7 cellular contexts compared by ENCODE assay signal in genomic region chr15:75171408-75171807, GRCh38. TPM values are rescaled to one million over a fixed set of nuclear protein-coding genes. Genes with fewer than 3 reads are reported as not detected.
DNase-seq lines count a peak whose midpoint lies in the region; ATAC-seq and TF ChIP-seq lines count a peak whose summit lies in the region.

No MANE protein-coding gene starts in this region.

- no peak for TF ChIP-seq CTCF in GM12865 (IDR thresholded peaks at IDR 0.05; ENCODE audit: insufficient read depth, low read depth, low read length, missing control alignments)
- TF ChIP-seq CTCF in astrocyte of the spinal cord (IDR thresholded peaks at IDR 0.05; ENCODE audit: low read depth, low read length): no peak
- no peak for TF ChIP-seq CTCF in suprapubic skin (IDR thresholded peaks at IDR 0.05)

- DNase-seq in GM12865 (ENCODE audit: low read depth) (peak; percentile 73), NOMO-1 (lab: John Stamatoyannopoulos, UW; ENCODE audit: unreplicated experiment in 2 of 2) (peak; percentile 38 to 42), astrocyte of the spinal cord (ENCODE audit: low read depth, low spot score) (peak; percentile 83), renal cortical epithelial cell (ENCODE audit: low read depth) (peak; percentile 63), suprapubic skin (ENCODE audit: low spot score in 2 of 2) (no peak)

- ATAC-seq in GM19463 (IDR thresholded peaks at IDR 0.05; ENCODE audit: unreplicated experiment) (no peak), HG03159 (IDR thresholded peaks at IDR 0.05; ENCODE audit: unreplicated experiment) (no peak)

- peaks cover 14% of the 10 kb centered on the region for H3K4me1 ChIP-seq in suprapubic skin

- 88% methylated on average over 5 of the region's 5 CpGs for WGBS in suprapubic skin

- H3K9me3 ChIP-seq in suprapubic skin: no peaks in the 10 kb centered on the region

- no peak for TF ChIP-seq EP300 in suprapubic skin (IDR thresholded peaks at IDR 0.05)

- in situ Hi-C loops in astrocyte of the spinal cord (cut with HindIII; ENCODE audit: low sequenced_read_pairs): no loop called here

- no peaks in the 10 kb centered on the region for H3K27me3 ChIP-seq in suprapubic skin

- TF ChIP-seq POLR2A in suprapubic skin (IDR thresholded peaks at IDR 0.05): no peak

- no peak overlapping the region for H3K4me3 ChIP-seq in GM12865 (ENCODE audit: low read depth, low read length)
- no peak overlapping the region for H3K4me3 ChIP-seq in astrocyte of the spinal cord (ENCODE audit: low read depth, low read length)
- no peak overlapping the region for H3K4me3 ChIP-seq in suprapubic skin

- no peak overlapping the region for H3K27ac ChIP-seq in suprapubic skin

- H3K36me3 ChIP-seq in suprapubic skin: no peaks in the 10 kb centered on the region

RNA-seq across cellular contexts. Expression of gene C15orf39, which starts 30.3 kb away (rescaled TPM):
- 1.4 and 8.3 TPM in 2 replicates for total RNA-seq in renal cortical epithelial cell
- 10 to 100 TPM; 33.0 to 35.2 (median 33.3) TPM for total RNA-seq in suprapubic skin

Comparison
In these comparisons a context has a peak if more than half of its experiments do, and no peak if none do; other contexts are left out.
1. DNase-seq: peak in GM12865 (single experiment), NOMO-1 (2 of 2), astrocyte of the spinal cord (single experiment) and renal cortical epithelial cell (single experiment); none in suprapubic skin (0 of 2).